In the genomic region with DNA sequence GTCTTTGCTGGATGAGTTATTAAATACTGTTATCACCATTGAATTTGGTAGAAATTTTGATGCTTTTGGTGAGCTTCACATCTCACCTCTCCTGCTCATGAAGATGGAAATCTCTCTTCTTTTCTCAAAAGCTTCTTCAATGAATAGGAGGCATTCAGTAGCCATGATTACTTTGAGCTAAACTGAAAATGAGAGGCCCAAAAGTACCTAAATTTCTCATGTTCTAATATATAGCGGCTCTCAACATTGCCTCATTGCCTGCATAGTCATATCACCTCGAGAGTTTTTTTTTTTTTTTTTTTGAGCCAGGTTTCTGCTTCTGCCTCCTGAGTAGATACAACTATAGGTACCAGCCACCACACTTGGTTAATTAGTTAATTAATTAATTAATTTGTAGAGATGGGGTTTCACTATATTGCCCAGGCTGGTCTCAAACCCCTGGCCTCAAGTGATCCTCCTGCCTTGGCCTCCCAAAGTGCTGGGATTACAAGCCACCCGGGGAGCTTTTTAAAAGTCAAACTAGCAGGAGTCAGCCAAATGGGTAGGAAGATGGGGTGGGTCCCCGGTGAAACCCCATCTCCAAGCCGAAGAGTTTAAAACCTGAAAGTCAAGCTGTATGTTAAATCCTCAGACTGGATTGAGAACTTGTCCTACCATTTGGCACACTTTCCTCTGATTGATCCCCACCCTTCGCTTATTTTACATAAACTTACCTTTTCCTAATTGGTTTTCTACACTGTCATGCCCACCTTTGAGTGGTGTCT, we compare ENCODE assay signal across 10 cellular contexts.
DNase-seq lines count a peak whose midpoint lies in the region; ATAC-seq, FAIRE-seq and TF ChIP-seq lines count a peak whose summit lies in the region.
"Had no signal": no experiment of that assay in that cellular context is flagged by ENCODE, and none has a peak within 500 bp of the region (broad histone marks: within the 10 kb centered on the region; RNA-seq: fewer than 3 reads in every experiment).

No MANE protein-coding gene starts in this region.

- H3K36me3 Mint-ChIP-seq in astrocyte (ENCODE audit: low read depth, unreplicated experiment), result no peaks in the 10 kb centered on the region

- H3K4me3 Mint-ChIP-seq in astrocyte (ENCODE audit: unreplicated experiment), result no peak overlapping the region

- peak; percentile 41 for ATAC-seq in GM18499 (IDR thresholded peaks at IDR 0.05; ENCODE audit: insufficient read depth, unreplicated experiment)
- peak; percentile 59 for ATAC-seq in HG03066 (IDR thresholded peaks at IDR 0.05; ENCODE audit: low read depth, unreplicated experiment)
- ATAC-seq in heart left ventricle, result no peak

- WGBS in heart left ventricle, 4 donors, result 83 to 90% (median 86%) methylated on average over 6 of the region's 6 CpGs

- no peaks in the 10 kb centered on the region for H4K20me1 ChIP-seq in astrocyte (ENCODE audit: insufficient read depth, low read length)

- H3K27ac Mint-ChIP-seq in astrocyte (ENCODE audit: unreplicated experiment), result no peak overlapping the region

- H3K9me3 ChIP-seq in astrocyte (ENCODE audit: insufficient read depth, low read depth, low read length) (no peaks in the 10 kb centered on the region), heart left ventricle (no peaks in the 10 kb centered on the region)

- H3K4me2 ChIP-seq in astrocyte (ENCODE audit: low read length), result peak overlapping the region; percentile 74

- no peak overlapping the region for H2AFZ ChIP-seq in astrocyte (ENCODE audit: low read depth, low read length)

- no peaks in the 10 kb centered on the region for H3K36me3 ChIP-seq in astrocyte (ENCODE audit: insufficient read depth, low read length)
- H3K36me3 ChIP-seq in heart left ventricle, result peaks cover 0 to 20% (median 0%) of the 10 kb centered on the region in 9 donors

- no peaks in the 10 kb centered on the region for H3K27me3 ChIP-seq in astrocyte (ENCODE audit: insufficient read depth, low read length)
- H3K27me3 ChIP-seq in heart left ventricle, result peaks cover 0 to under 1% (median 0%) of the 10 kb centered on the region in 9 donors

- no peak for TF ChIP-seq POLR2A in heart left ventricle (IDR thresholded peaks at IDR 0.05)

- H3K27me3 Mint-ChIP-seq in astrocyte (ENCODE audit: low read depth, unreplicated experiment), result peaks cover 12% of the 10 kb centered on the region

- intact Hi-C loops in heart left ventricle (cut with DNase I), result no loop called here

- DNase-seq in GM20000 (ENCODE audit: low spot score) (peak; percentile 59), astrocyte (ENCODE audit: low read depth) (no peak), heart left ventricle (no peak), foreskin melanocyte (no peak), HT-29 (ENCODE audit: low spot score) (no peak)
- no peak for DNase-seq in stimulated activated naive CD4-positive, alpha-beta T cell (lab: John Stamatoyannopoulos, UW)
- DNase-seq: central memory CD4-positive, alpha-beta T cell; NK-92 treated with Interleukin-12 subunit alpha and Interleukin-12 subunit beta, amount 100 ng/mL, for 24 hours had no signal

- H3K27ac ChIP-seq in astrocyte (ENCODE audit: low read depth, low read length) (no peak overlapping the region), heart left ventricle (no peak overlapping the region)

- H3K9me3 Mint-ChIP-seq in astrocyte (ENCODE audit: unreplicated experiment), result no peaks in the 10 kb centered on the region

- no peak overlapping the region for H3K9ac ChIP-seq in astrocyte (ENCODE audit: low read length)

- TF ChIP-seq CTCF in GM20000 (IDR thresholded peaks at IDR 0.05; ENCODE audit: extremely low read depth, missing control alignments) (no peak), astrocyte (IDR thresholded peaks at IDR 0.05; ENCODE audit: insufficient read depth, low read depth, low read length) (no peak), heart left ventricle (IDR thresholded peaks at IDR 0.05) (no peak)

- FAIRE-seq in astrocyte (lab: Jason Lieb, UNC), result no peak

- H3K4me1 Mint-ChIP-seq in astrocyte (ENCODE audit: low read depth, unreplicated experiment), result peaks cover 17% of the 10 kb centered on the region

- H3K4me3 ChIP-seq in astrocyte (ENCODE audit: insufficient read depth, low read depth, low read length) (no peak overlapping the region), heart left ventricle (no peak overlapping the region)

- no peaks in the 10 kb centered on the region for H3K79me2 ChIP-seq in astrocyte (ENCODE audit: insufficient read depth, low read length)

- H3K4me1 ChIP-seq in astrocyte (ENCODE audit: insufficient read depth, low read length) (peaks cover 33% of the 10 kb centered on the region), heart left ventricle (peaks cover 0 to 7% (median 0%) of the 10 kb centered on the region in 12 donors)

Comparison
In these comparisons a context has a peak if more than half of its experiments do, and no peak if none do; other contexts are left out.
1. ATAC-seq: peak in GM18499 (single experiment) and HG03066 (single experiment); none in heart left ventricle (0 of 4).